14 cellular contexts compared by ENCODE assay signal in the genomic region with DNA sequence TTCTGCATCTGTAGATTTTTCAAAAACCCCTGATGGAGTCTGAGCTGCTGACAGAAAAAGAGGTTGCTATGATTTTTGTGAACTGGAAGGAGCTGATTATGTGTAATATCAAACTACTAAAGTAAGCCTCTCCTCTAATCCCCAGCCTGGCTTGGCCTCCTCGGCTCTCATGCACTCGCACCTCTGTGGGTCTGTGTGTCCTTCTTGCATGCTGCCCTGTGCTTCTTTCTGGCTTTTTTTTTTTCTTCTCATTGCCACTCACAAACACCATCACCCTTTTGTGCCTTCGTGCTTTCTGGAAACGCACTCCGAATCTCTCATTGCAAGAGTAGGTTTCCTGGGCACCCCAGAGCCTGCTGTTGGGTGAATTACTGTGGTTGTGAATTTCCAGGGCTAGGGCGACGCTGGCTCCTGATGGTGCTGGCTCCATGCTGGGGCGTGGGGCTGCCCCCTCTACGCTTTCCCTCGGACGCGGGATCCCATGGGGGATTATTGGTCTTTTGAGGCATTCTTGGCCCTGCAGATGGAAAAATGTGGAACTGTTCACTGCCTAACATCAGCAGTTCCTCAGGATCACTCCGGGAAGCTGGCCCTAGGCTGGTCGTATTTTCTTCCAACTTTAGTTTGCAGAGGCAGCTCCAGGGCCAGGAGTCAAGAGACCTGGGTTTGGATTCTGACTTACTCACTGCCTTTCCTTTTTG. TPM values are rescaled to one million over a fixed set of nuclear protein-coding genes. Genes with fewer than 3 reads are reported as not detected.
DNase-seq lines count a peak whose midpoint lies in the region; ATAC-seq, FAIRE-seq and TF ChIP-seq lines count a peak whose summit lies in the region.
"Had no signal": no experiment of that assay in that cellular context is flagged by ENCODE, and none has a peak within 500 bp of the region (broad histone marks: within the 10 kb centered on the region; RNA-seq: fewer than 3 reads in every experiment).

No MANE protein-coding gene starts in this region.

- ATAC-seq in HG03342 (IDR thresholded peaks at IDR 0.05; ENCODE audit: unreplicated experiment) (no peak), HG02623 (IDR thresholded peaks at IDR 0.05; ENCODE audit: unreplicated experiment) (no peak)
- ATAC-seq: Right ventricle myocardium inferior had no signal

- no peak overlapping the region for H3K4me3 Mint-ChIP-seq in progenitor cell of endocrine pancreas (ENCODE audit: low read depth)

- TF ChIP-seq CTCF in progenitor cell of endocrine pancreas (IDR thresholded peaks at IDR 0.05; ENCODE audit: unreplicated experiment): no peak

- no peaks in the 10 kb centered on the region for H3K9me3 Mint-ChIP-seq in progenitor cell of endocrine pancreas (ENCODE audit: low read depth)

- no peaks in the 10 kb centered on the region for H3K36me3 Mint-ChIP-seq in progenitor cell of endocrine pancreas (ENCODE audit: insufficient read depth)

- H3K27me3 Mint-ChIP-seq in progenitor cell of endocrine pancreas: peaks cover 6% of the 10 kb centered on the region

- DNase-seq in NCI-H82 (lab: John Stamatoyannopoulos, UW) (peak; percentile 58), NCI-H82 treated with DMSO at 0.1 percent for 48 hours (lab: John Stamatoyannopoulos, UW; ENCODE audit: unreplicated experiment) (no peak), fibroblast of gingiva (ENCODE audit: low read depth) (peak; percentile 21), progenitor cell of endocrine pancreas (ENCODE audit: low spot score, unreplicated experiment) (no peak), frontal cortex (ENCODE audit: low spot score in 2 of 2) (no peak), DMS53 (lab: John Stamatoyannopoulos, UW) (no peak)
- DNase-seq: 8988T, KBM-7, NCI-H1092, NCI-H345 had no signal

- peaks cover 1% of the 10 kb centered on the region for H3K4me1 Mint-ChIP-seq in progenitor cell of endocrine pancreas (ENCODE audit: low read depth)

- FAIRE-seq in frontal cortex (lab: Jason Lieb, UNC): no peak
- FAIRE-seq: HTR-8/SVneo had no signal

- peak overlapping the region; percentile 47 for H3K27ac Mint-ChIP-seq in progenitor cell of endocrine pancreas

RNA-seq across cellular contexts. Expression of gene ATP5PO, which starts 56.8 kb away (rescaled TPM):
- 191 and 193 TPM in 2 replicates for total RNA-seq in progenitor cell of endocrine pancreas
- total RNA-seq in frontal cortex: 183 TPM

Comparison
In these comparisons a context has a peak if more than half of its experiments do, and no peak if none do; other contexts are left out.
1. DNase-seq: peak in NCI-H82 (single experiment) and fibroblast of gingiva (single experiment); none in NCI-H82 treated with DMSO at 0.1 percent for 48 hours (single experiment), progenitor cell of endocrine pancreas (single experiment), frontal cortex (0 of 2) and DMS53 (single experiment).